ENCODE assay signal across 8 cellular contexts in the genomic region with DNA sequence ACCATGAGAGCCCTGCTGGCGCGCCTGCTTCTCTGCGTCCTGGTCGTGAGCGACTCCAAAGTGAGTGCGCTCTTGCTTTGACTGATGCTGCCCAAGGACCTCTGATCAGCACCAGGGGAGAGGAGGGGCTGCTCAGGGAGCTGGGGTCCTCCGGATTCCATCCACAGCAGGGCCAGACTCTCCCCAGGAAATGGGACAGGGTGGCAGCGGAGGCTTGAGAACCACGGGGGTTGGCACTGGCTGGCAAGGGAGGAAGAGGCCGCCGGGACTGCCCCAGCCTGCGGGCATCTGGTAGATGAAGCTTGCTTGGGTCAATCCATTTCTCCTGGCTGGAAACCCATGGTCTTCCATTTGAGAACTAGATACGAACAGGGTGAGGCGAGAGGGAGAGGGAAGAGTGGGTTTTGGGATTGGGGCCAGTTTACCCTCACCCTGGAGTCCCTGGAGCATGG. TPM values are rescaled to one million over a fixed set of nuclear protein-coding genes. Genes with fewer than 3 reads are reported as not detected.
DNase-seq lines count a peak whose midpoint lies in the region; ATAC-seq, FAIRE-seq and TF ChIP-seq lines count a peak whose summit lies in the region.

No MANE protein-coding gene starts in this region.

- no peak for TF ChIP-seq POLR2A in heart left ventricle (IDR thresholded peaks at IDR 0.05)
- no peak for TF ChIP-seq POLR2A in breast epithelium (IDR thresholded peaks at IDR 0.05)
- no peak for TF ChIP-seq POLR2A in uterus (IDR thresholded peaks at IDR 0.05)

- H3K4me3 ChIP-seq in heart left ventricle: peak overlapping the region; percentile 55 to 95 (median 76)
- H3K4me3 ChIP-seq in breast epithelium: peak overlapping the region; percentile 67 to 92 (median 77)
- peak overlapping the region; percentile 71 to 90 for H3K4me3 ChIP-seq in mesenchymal stem cell (ENCODE audit: insufficient read depth in 1 of 2, low read depth in 1 of 2, low read length in 2 of 2)
- peak overlapping the region; percentile 45 to 49 for H3K4me3 ChIP-seq in uterus

- intact Hi-C loops in heart left ventricle (cut with DNase I) (loop anchor here in 3 of 10 donors (2.0 kb wide), 2 partner anchors 21 to 23 kb away; no protein-coding TSS in a partner anchor), cardiac septum (cut with DNase I) (no loop called here), breast epithelium (cut with DNase I; ENCODE audit: low total_unique reads) (no loop called here), uterus (cut with DNase I; ENCODE audit: low total_unique reads) (no loop called here)

- peak overlapping the region; percentile 95 for H2BK120ac ChIP-seq in mesenchymal stem cell (ENCODE audit: low read depth, low read length)

- H3K18ac ChIP-seq in mesenchymal stem cell (ENCODE audit: low read depth in 1 of 2, low read length in 2 of 2): peak overlapping the region; percentile 72 to 94

- TF ChIP-seq CTCF in heart left ventricle (IDR thresholded peaks at IDR 0.05) (no peak), breast epithelium (IDR thresholded peaks at IDR 0.05) (no peak), uterus (IDR thresholded peaks at IDR 0.05) (no peak)

- peak overlapping the region; percentile 60 to 61 for H3K14ac ChIP-seq in mesenchymal stem cell (ENCODE audit: low read length in 2 of 2)

- ATAC-seq in heart left ventricle: no peak
- no peak for ATAC-seq in GM19324 (IDR thresholded peaks at IDR 0.05; ENCODE audit: low FRiP score, unreplicated experiment)

- H3K4me1 ChIP-seq in heart left ventricle: peaks cover 0 to 98% (median 54%) of the 10 kb centered on the region in 12 donors
- peaks cover 0 to 8% of the 10 kb centered on the region in 2 donors for H3K4me1 ChIP-seq in breast epithelium
- H3K4me1 ChIP-seq in mesenchymal stem cell (ENCODE audit: control insufficient read depth, insufficient read depth, low read depth, low read length): peaks cover 45% of the 10 kb centered on the region
- H3K4me1 ChIP-seq in uterus: no peaks in the 10 kb centered on the region

- no peak for DNase-seq in heart left ventricle
- DNase-seq in cardiac septum (ENCODE audit: low spot score): no peak
- no peak for DNase-seq in breast epithelium (ENCODE audit: low spot score in 2 of 2)
- DNase-seq in mesenchymal stem cell: peak; percentile 65
- no peak for DNase-seq in uterus
- no peak for DNase-seq in RCC 7860 (ENCODE audit: low spot score)
- DNase-seq in hippocampal formation (lab: John Stamatoyannopoulos, UW): no peak

- H3K27me3 ChIP-seq in heart left ventricle (no peaks in the 10 kb centered on the region), breast epithelium (no peaks in the 10 kb centered on the region), mesenchymal stem cell (ENCODE audit: control insufficient read depth in 1 of 2, insufficient read depth in 1 of 2, low read length in 2 of 2) (no peaks in the 10 kb centered on the region), uterus (no peaks in the 10 kb centered on the region)

- H3K9ac ChIP-seq in mesenchymal stem cell (ENCODE audit: low read length): peak overlapping the region; percentile 89

- H3K36me3 ChIP-seq in heart left ventricle (peaks cover 0 to 40% (median 24%) of the 10 kb centered on the region in 9 donors), breast epithelium (no peaks in the 10 kb centered on the region), mesenchymal stem cell (ENCODE audit: control insufficient read depth in 1 of 2, insufficient read depth in 2 of 2, low read depth in 1 of 2, low read length in 2 of 2) (peaks cover 41 to 48% of the 10 kb centered on the region in 2 experiments), uterus (no peaks in the 10 kb centered on the region)

- H4K8ac ChIP-seq in mesenchymal stem cell (ENCODE audit: low read length): peak overlapping the region; percentile 82

- peak overlapping the region; percentile 85 for H3K4me2 ChIP-seq in mesenchymal stem cell (ENCODE audit: low read length, poor library complexity, severe bottlenecking)

- H3K9me3 ChIP-seq in heart left ventricle: no peaks in the 10 kb centered on the region
- H3K9me3 ChIP-seq in breast epithelium: no peaks in the 10 kb centered on the region
- no peaks in the 10 kb centered on the region for H3K9me3 ChIP-seq in mesenchymal stem cell (ENCODE audit: control insufficient read depth, low read length)
- H3K9me3 ChIP-seq in uterus: no peaks in the 10 kb centered on the region

- H2BK12ac ChIP-seq in mesenchymal stem cell (ENCODE audit: low read length in 2 of 2): peak overlapping the region in 1 of 2 experiments; percentile 45

- H2AK5ac ChIP-seq in mesenchymal stem cell (ENCODE audit: low read length, severe bottlenecking): no peak overlapping the region

- FAIRE-seq in RCC 7860 (lab: Jason Lieb, UNC): no peak

- H2BK15ac ChIP-seq in mesenchymal stem cell (ENCODE audit: low read depth, poor library complexity, severe bottlenecking): peak overlapping the region; percentile 46

- H3K27ac ChIP-seq in heart left ventricle: peak overlapping the region; percentile 71 to 96 (median 87)
- H3K27ac ChIP-seq in breast epithelium: peak overlapping the region; percentile 79 to 80
- peak overlapping the region; percentile 83 for H3K27ac ChIP-seq in mesenchymal stem cell (ENCODE audit: low read length, poor library complexity, severe bottlenecking)
- peak overlapping the region; percentile 64 to 65 for H3K27ac ChIP-seq in uterus

- WGBS in heart left ventricle, 4 donors: 14 to 51% (median 17%) methylated on average over 5 to 14 of the region's 14 CpGs
- WGBS in mesenchymal stem cell: 6% methylated on average over 14 of the region's 14 CpGs

- H3K23ac ChIP-seq in mesenchymal stem cell (ENCODE audit: low read length in 2 of 2): peak overlapping the region in 1 of 2 experiments; percentile 29

- H4K91ac ChIP-seq in mesenchymal stem cell (ENCODE audit: low read length): peak overlapping the region; percentile 92

- no peak overlapping the region for H2AFZ ChIP-seq in mesenchymal stem cell (ENCODE audit: low read depth, low read length)

- peak overlapping the region; percentile 62 to 73 for H3K4ac ChIP-seq in mesenchymal stem cell (ENCODE audit: low read depth in 1 of 2, low read length in 2 of 2)

- peak overlapping the region; percentile 48 for H2BK5ac ChIP-seq in mesenchymal stem cell (ENCODE audit: low read depth, low read length, poor library complexity, severe bottlenecking)

- H3K79me1 ChIP-seq in mesenchymal stem cell (replicated peaks; ENCODE audit: low read length, poor library complexity, severe bottlenecking): no peaks in the 10 kb centered on the region

RNA-seq across cellular contexts. Expression of a gene that starts 0.6 kb away (rescaled TPM):
- total RNA-seq in heart left ventricle: 10 to 100 TPM in 5 of 9 donors, 1 to 10 TPM in 4; 7.8 to 68.1 (median 10.3) TPM
- polyA plus RNA-seq in heart left ventricle: 10 to 100 TPM in 1 of 2 donors, 1 to 10 TPM in 1; 3.3 to 11.8 TPM
- 15.3 TPM for total RNA-seq in cardiac septum
- 10 to 100 TPM in 1 of 3 donors, 1 to 10 TPM in 2; 4.2 to 11.0 (median 5.2) TPM for total RNA-seq in breast epithelium
- 1,126 TPM for polyA plus RNA-seq in mesenchymal stem cell (2013, experiment 1 of 2)
- 1,146 TPM for polyA plus RNA-seq in mesenchymal stem cell (2013, experiment 2 of 2)
- 10 to 100 TPM in 2 of 4 donors, 1 to 10 TPM in 2; 1.8 to 15.3 (median 9.0) TPM for total RNA-seq in uterus

RNA-seq across cellular contexts. Expression of a gene that starts 37.2 kb away (rescaled TPM):
- total RNA-seq in heart left ventricle (10 to 100 TPM; 10.4 to 18.6 (median 14.7) TPM), cardiac septum (12.7 TPM), breast epithelium (10 to 100 TPM; 22.6 to 28.0 (median 27.2) TPM), uterus (10 to 100 TPM; 17.9 to 79.9 (median 40.0) TPM)
- 10 to 100 TPM in 1 of 2 donors, 1 to 10 TPM in 1; 8.0 to 11.3 TPM for polyA plus RNA-seq in heart left ventricle
- 17.2 TPM for polyA plus RNA-seq in mesenchymal stem cell (2013, experiment 1 of 2)
- 16.4 TPM for polyA plus RNA-seq in mesenchymal stem cell (2013, experiment 2 of 2)
